In the genomic region with DNA sequence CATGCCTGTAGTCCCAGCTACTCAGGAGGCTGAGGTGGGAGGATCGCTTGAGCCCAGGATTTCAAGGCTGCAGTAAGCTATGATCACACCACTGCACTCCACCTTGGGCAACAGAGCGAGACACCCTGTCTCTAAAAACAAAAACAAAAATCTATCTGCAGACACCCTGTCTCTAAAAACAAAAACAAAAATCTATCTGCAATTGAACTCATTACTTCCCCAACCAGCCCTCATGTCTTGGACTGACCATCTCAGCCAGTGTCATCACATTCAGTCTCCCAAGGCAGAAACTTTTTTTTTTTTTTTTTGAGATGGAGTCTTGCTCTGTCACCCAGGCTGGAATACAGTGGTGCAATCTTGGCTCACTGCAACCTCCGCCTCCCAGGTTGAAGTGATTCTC, we compare ENCODE assay signal across 4 cellular contexts. TPM values are rescaled to one million over a fixed set of nuclear protein-coding genes. Genes with fewer than 3 reads are reported as not detected.
"Had no signal": no experiment of that assay in that cellular context is flagged by ENCODE, and none has a peak within 500 bp of the region (broad histone marks: within the 10 kb centered on the region; RNA-seq: fewer than 3 reads in every experiment).

No MANE protein-coding gene starts in this region.

RNA-seq across cellular contexts. Expression of gene NYAP1, which starts 20.3 kb away (rescaled TPM):
- total RNA-seq: RPMI7951; T-helper 1 cell treated with Interleukin-12 subunit alpha and Interleukin-12 subunit beta and Interleukin-4 antibody, amounts not matched to agents 30 ng/mL and 1 ng/mL, for 36 hours; T-helper 2 cell treated with Interferon-gamma antibody and Interleukin-4, amounts not matched to agents 100 ng/mL and 5 ng/mL, for 36 hours had no signal

RNA-seq across cellular contexts. Expression of gene SPACDR, which starts 40.0 kb away (rescaled TPM):
- total RNA-seq: LHCN-M2, RPMI7951 had no signal
